Comparison of ENCODE assay signal across 8 cellular contexts in the genomic region with DNA sequence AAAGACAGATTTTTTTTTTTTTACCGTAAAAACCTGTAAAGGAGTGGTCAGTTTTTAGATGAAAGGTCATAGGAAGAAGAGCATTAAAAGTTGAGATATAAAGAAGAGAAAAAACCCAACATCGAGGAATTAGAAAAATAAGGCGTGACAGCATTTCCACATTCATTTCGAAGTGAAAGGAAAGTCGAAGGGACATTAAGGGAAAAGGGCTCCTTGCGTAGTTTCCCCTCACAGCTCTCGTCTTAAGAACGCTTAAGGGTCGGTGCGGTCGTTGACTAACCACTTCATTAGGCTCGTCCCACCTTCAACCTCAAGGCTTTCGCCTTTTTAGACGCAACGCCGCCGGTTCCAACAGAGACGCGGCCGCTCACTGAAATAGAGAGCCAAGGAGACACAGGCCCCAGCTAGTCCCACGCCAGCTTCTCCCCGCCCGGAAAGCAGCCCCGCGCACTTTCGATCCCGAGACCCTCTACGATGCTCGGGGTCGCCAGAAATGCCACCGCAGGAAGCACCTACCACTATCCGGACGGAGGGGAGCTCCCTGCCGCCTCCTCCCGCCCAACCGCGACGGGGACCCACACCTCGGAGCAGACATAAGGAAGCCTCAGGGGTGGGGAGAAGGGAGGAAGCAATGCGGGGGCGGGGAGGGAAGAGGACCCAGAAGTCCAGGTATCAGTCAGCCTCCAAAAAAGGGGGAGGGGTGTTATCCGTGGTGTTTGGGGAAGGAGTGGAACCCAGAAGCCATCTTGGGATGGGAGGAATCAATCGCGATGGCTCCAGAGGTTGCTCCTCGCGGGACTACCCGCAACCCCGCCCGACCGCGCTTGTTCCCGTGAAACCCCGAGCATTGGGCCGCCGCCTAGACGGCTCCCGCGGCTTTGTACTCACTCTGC. TPM values are rescaled to one million over a fixed set of nuclear protein-coding genes. Genes with fewer than 3 reads are reported as not detected.
DNase-seq lines count a peak whose midpoint lies in the region; ATAC-seq and TF ChIP-seq lines count a peak whose summit lies in the region.

No MANE protein-coding gene starts in this region.

- H3K27ac Mint-ChIP-seq in activated naive CD8-positive, alpha-beta T cell treated with anti-CD3 and anti-CD28 coated beads, Interleukin-2, amount 10 ng/mL, durations not matched to agents 7 days and 5 days: peak overlapping the region; percentile 99

- H3K9me3 ChIP-seq in HUES48 (ENCODE audit: control insufficient read depth, insufficient read depth, low read length) (no peaks in the 10 kb centered on the region), SJSA1 (replicated peaks) (no peaks in the 10 kb centered on the region), ovary (no peaks in the 10 kb centered on the region), transverse colon (no peaks in the 10 kb centered on the region)

- 0 to 1% (median 0%) methylated on average over 58 of the region's 58 CpGs for WGBS in ovary, 3 donors
- WGBS in transverse colon (ENCODE audit: low coverage in 1 of 2), 2 donors: 0% methylated on average over 10 to 58 of the region's 58 CpGs

- POLR2A ChIA-PET in activated naive CD8-positive, alpha-beta T cell treated with anti-CD3 and anti-CD28 coated beads, Interleukin-2, amount 10 ng/mL, durations not matched to agents 7 days and 5 days (lab: Charles Lee): interaction anchor here (0.6 to 1.7 kb wide), 8 partner anchors 9 to 349 kb away, joined by 3 to 29 read pairs (median 4); partner anchors contain the start of gene NUP42

- ATAC-seq in GM21423 (IDR thresholded peaks at IDR 0.05; ENCODE audit: unreplicated experiment) (peak; percentile 29), Right ventricle myocardium superior (ENCODE audit: poor library complexity) (peak; percentile 71)
- peak; percentile 41 for ATAC-seq in activated naive CD8-positive, alpha-beta T cell treated with anti-CD3 and anti-CD28 coated beads, Interleukin-2, amount 10 ng/mL, durations not matched to agents 7 days and 5 days (ENCODE audit: low read depth)

- in situ Hi-C loops in transverse colon (cut with MboI; ENCODE audit: low pct_ligation_motif_present in 1 of 4, low pct_unique_long_range_greater_than_20kb in 1 of 4, low sequenced_read_pairs in 3 of 4): no loop called here

- H3K36me3 ChIP-seq in HUES48 (ENCODE audit: control insufficient read depth, insufficient read depth, low read length) (peaks cover 5% of the 10 kb centered on the region; the same call in 1 of the 2 replicates), SJSA1 (peaks cover 34% of the 10 kb centered on the region), ovary (no peaks in the 10 kb centered on the region), transverse colon (no peaks in the 10 kb centered on the region)

- DNase-seq in DMS114 treated with DMSO at 0.1 percent for 48 hours (lab: John Stamatoyannopoulos, UW; ENCODE audit: unreplicated experiment): peak; percentile 57
- peak; percentile 60 to 75 for DNase-seq in SJSA1 (ENCODE audit: low read depth in 1 of 2, low spot score in 2 of 2)
- peak; percentile 68 for DNase-seq in activated naive CD8-positive, alpha-beta T cell treated with anti-CD3 and anti-CD28 coated beads, Interleukin-2, amount 10 ng/mL, durations not matched to agents 7 days and 5 days
- DNase-seq in Right ventricle myocardium superior: peak; percentile 64
- DNase-seq in ovary: peak; percentile 59 to 74 (median 65)
- peak; percentile 50 for DNase-seq in transverse colon

- no peaks in the 10 kb centered on the region for H3K27me3 Mint-ChIP-seq in activated naive CD8-positive, alpha-beta T cell treated with anti-CD3 and anti-CD28 coated beads, Interleukin-2, amount 10 ng/mL, durations not matched to agents 7 days and 5 days

- H3K4me3 Mint-ChIP-seq in activated naive CD8-positive, alpha-beta T cell treated with anti-CD3 and anti-CD28 coated beads, Interleukin-2, amount 10 ng/mL, durations not matched to agents 7 days and 5 days: peak overlapping the region; percentile 95

- TF ChIP-seq CTCF in ovary (IDR thresholded peaks at IDR 0.05) (no peak), transverse colon (IDR thresholded peaks at IDR 0.05) (no peak)

- intact Hi-C loops in Right ventricle myocardium superior (cut with DNase I) (no loop called here), ovary (cut with DNase I) (loop anchor here in 1 of 4 donors (10.0 kb wide), 1 partner anchor 64 kb away; the partner anchor contains the start of gene CCDC126), transverse colon (cut with DNase I; ENCODE audit: low total_unique reads) (loop anchor here (10.0 kb wide), 1 partner anchor 64 kb away; the partner anchor contains the start of gene CCDC126)

- H3K27ac ChIP-seq in HUES48 (ENCODE audit: low read depth, low read length) (peak overlapping the region; percentile 99), SJSA1 (peak overlapping the region; percentile 96), ovary (peak overlapping the region; percentile 90 to 96), transverse colon (peak overlapping the region; percentile 94 to 97 (median 96))

- H3K4me3 ChIP-seq in HUES48 (ENCODE audit: low read depth, low read length): peak overlapping the region; percentile 99
- peak overlapping the region; percentile 87 for H3K4me3 ChIP-seq in SJSA1
- H3K4me3 ChIP-seq in ovary: peak overlapping the region; percentile 78
- H3K4me3 ChIP-seq in transverse colon: peak overlapping the region; percentile 84 to 93 (median 88)

- peaks cover 7% of the 10 kb centered on the region for H3K36me3 Mint-ChIP-seq in activated naive CD8-positive, alpha-beta T cell treated with anti-CD3 and anti-CD28 coated beads, Interleukin-2, amount 10 ng/mL, durations not matched to agents 7 days and 5 days

- H3K27me3 ChIP-seq in HUES48 (ENCODE audit: control insufficient read depth, insufficient read depth, low read length) (no peaks in the 10 kb centered on the region), SJSA1 (replicated peaks) (no peaks in the 10 kb centered on the region), ovary (no peaks in the 10 kb centered on the region), transverse colon (no peaks in the 10 kb centered on the region)

- no peaks in the 10 kb centered on the region for H3K9me3 Mint-ChIP-seq in activated naive CD8-positive, alpha-beta T cell treated with anti-CD3 and anti-CD28 coated beads, Interleukin-2, amount 10 ng/mL, durations not matched to agents 7 days and 5 days

- H3K4me1 Mint-ChIP-seq in activated naive CD8-positive, alpha-beta T cell treated with anti-CD3 and anti-CD28 coated beads, Interleukin-2, amount 10 ng/mL, durations not matched to agents 7 days and 5 days: peaks cover 37% of the 10 kb centered on the region

- TF ChIP-seq EP300 in ovary (IDR thresholded peaks at IDR 0.05) (no peak), transverse colon (IDR thresholded peaks at IDR 0.05; ENCODE audit: low read depth) (no peak)

- TF ChIP-seq POLR2A in ovary (IDR thresholded peaks at IDR 0.05) (peak; percentile 29), transverse colon (IDR thresholded peaks at IDR 0.05) (no peak)

- peak overlapping the region; percentile 100 for H3K9ac ChIP-seq in HUES48 (ENCODE audit: low read depth, low read length)

- peaks cover 37% of the 10 kb centered on the region for H3K4me1 ChIP-seq in HUES48 (ENCODE audit: control insufficient read depth, insufficient read depth, low read length)
- peaks cover 20% of the 10 kb centered on the region for H3K4me1 ChIP-seq in SJSA1 (replicated peaks)
- peaks cover 7% of the 10 kb centered on the region for H3K4me1 ChIP-seq in ovary (ENCODE audit: insufficient read depth)
- H3K4me1 ChIP-seq in transverse colon: peaks cover 11 to 45% (median 34%) of the 10 kb centered on the region in 4 donors

RNA-seq across cellular contexts. Expression of gene TRA2A, which starts 0.6 kb away (rescaled TPM):
- total RNA-seq in SJSA1 (2014; rRNA removed; shearing (Covaris generic)): 21.1 and 29.0 TPM in 2 replicates
- 100 to 1,000 TPM; 119 to 130 TPM for total RNA-seq in activated naive CD8-positive, alpha-beta T cell treated with anti-CD3 and anti-CD28 coated beads, Interleukin-2, amount 10 ng/mL, durations not matched to agents 7 days and 5 days
- total RNA-seq in Right ventricle myocardium superior: 25.0 TPM
- 10 to 100 TPM; 54.1 to 81.7 (median 71.9) TPM for total RNA-seq in ovary
- polyA plus RNA-seq in ovary: 10 to 100 TPM; 82.7 to 97.2 TPM
- total RNA-seq in transverse colon: 100 to 1,000 TPM in 2 of 4 donors, 10 to 100 TPM in 2; 31.7 to 199 (median 111) TPM

Comparison
In these comparisons a context has a peak if more than half of its experiments do, and no peak if none do; other contexts are left out.
1. Peak in every context shown above with its lines: DNase-seq, ATAC-seq, H3K4me3 ChIP-seq and H3K27ac ChIP-seq.